In genomic region chr12:106035421-106035820, GRCh38 we compare ENCODE assay signal across 14 cellular contexts.
DNase-seq lines count a peak whose midpoint lies in the region; ATAC-seq and TF ChIP-seq lines count a peak whose summit lies in the region.
"Had no signal": no experiment of that assay in that cellular context is flagged by ENCODE, and none has a peak within 500 bp of the region (broad histone marks: within the 10 kb centered on the region; RNA-seq: fewer than 3 reads in every experiment).

No MANE protein-coding gene starts in this region.

- BruUV-seq in Panc1 (replicated peaks; lab: Mats Ljungman, UMichigan): no TSS peak

- H3K36me3 ChIP-seq in Panc1 (ENCODE audit: control insufficient read depth, insufficient read depth, low read length) (no peaks in the 10 kb centered on the region), mesendoderm (ENCODE audit: control insufficient read depth, insufficient read depth, low read length) (no peaks in the 10 kb centered on the region), smooth muscle cell (ENCODE audit: low read depth) (no peaks in the 10 kb centered on the region), Karpas-422 (ENCODE audit: insufficient read depth, low read length) (no peaks in the 10 kb centered on the region)

- H3K4ac ChIP-seq in mesendoderm (ENCODE audit: low read depth, low read length): no peak overlapping the region

- no peak overlapping the region for H4K5ac ChIP-seq in mesendoderm (ENCODE audit: low read length)

- H3K4me3 ChIP-seq in Panc1 (ENCODE audit: low read depth in 2 of 2, low read length in 2 of 2): no peak overlapping the region
- no peak overlapping the region for H3K4me3 ChIP-seq in mesendoderm (ENCODE audit: low read length)
- no peak overlapping the region for H3K4me3 ChIP-seq in smooth muscle cell
- no peak overlapping the region for H3K4me3 ChIP-seq in Karpas-422 (ENCODE audit: low read length)

- CTCF ChIA-PET in Panc1 (lab: Charles Lee): no interaction called here

- no peaks in the 10 kb centered on the region for H3K9me2 ChIP-seq in Karpas-422 (replicated peaks; ENCODE audit: insufficient read depth, low read length)

- no peaks in the 10 kb centered on the region for H3K27me3 ChIP-seq in Panc1 (ENCODE audit: control insufficient read depth, insufficient read depth, low read length)
- H3K27me3 ChIP-seq in mesendoderm (ENCODE audit: insufficient read depth, low read length, poor library complexity): no peaks in the 10 kb centered on the region
- H3K27me3 ChIP-seq in smooth muscle cell (ENCODE audit: low read depth): no peaks in the 10 kb centered on the region
- no peaks in the 10 kb centered on the region for H3K27me3 ChIP-seq in Karpas-422 (ENCODE audit: low read length)

- H2AFZ ChIP-seq in smooth muscle cell (ENCODE audit: low read depth): peak overlapping the region; percentile 73
- H2AFZ ChIP-seq in Karpas-422 (ENCODE audit: low read length): no peak overlapping the region

- no peak overlapping the region for H3K9ac ChIP-seq in mesendoderm (ENCODE audit: low read length)
- no peak overlapping the region for H3K9ac ChIP-seq in smooth muscle cell (ENCODE audit: low read depth)
- H3K9ac ChIP-seq in Karpas-422 (ENCODE audit: low read length): no peak overlapping the region

- H2AK5ac ChIP-seq in mesendoderm (ENCODE audit: low read length): peak overlapping the region; percentile 25

- peaks cover 32% of the 10 kb centered on the region for H3F3A ChIP-seq in smooth muscle cell (ENCODE audit: low read depth)

- H3K9me3 ChIP-seq in Panc1 (ENCODE audit: control insufficient read depth, insufficient read depth, low read depth, low read length): no peaks in the 10 kb centered on the region
- no peaks in the 10 kb centered on the region for H3K9me3 ChIP-seq in smooth muscle cell (replicated peaks; ENCODE audit: low read depth)
- no peaks in the 10 kb centered on the region for H3K9me3 ChIP-seq in Karpas-422 (ENCODE audit: low read length)

- no peak overlapping the region for H3K4me2 ChIP-seq in mesendoderm (ENCODE audit: low read length)
- H3K4me2 ChIP-seq in smooth muscle cell: no peak overlapping the region
- no peak overlapping the region for H3K4me2 ChIP-seq in Karpas-422 (ENCODE audit: low read depth, low read length, poor library complexity, severe bottlenecking)

- in situ Hi-C loops in Panc1 (cut with HindIII; ENCODE audit: low pct_unique_long_range_greater_than_20kb, low sequenced_read_pairs): no loop called here

- H3K27ac ChIP-seq in C4-2B (peak overlapping the region; percentile 21), Panc1 (ENCODE audit: low read length) (peak overlapping the region; percentile 95), mesendoderm (ENCODE audit: low read depth, low read length) (no peak overlapping the region), smooth muscle cell (ENCODE audit: low read depth) (peak overlapping the region; percentile 60), Karpas-422 (ENCODE audit: low read length) (no peak overlapping the region)

- no peak overlapping the region for H2BK120ac ChIP-seq in mesendoderm (ENCODE audit: low read depth, low read length)

- no CpG with 5 or more reads among the region's 5 CpGs for WGBS in mesendoderm (ENCODE audit: extremely low coverage, insufficient coverage, low lambda C conversion rate)
- WGBS in smooth muscle cell (ENCODE audit: low lambda C conversion rate): 56% methylated on average over 5 of the region's 5 CpGs

- DNase-seq in Panc1 (ENCODE audit: low read depth, low spot score) (no peak), mesendoderm (no peak), smooth muscle cell (lab: John Stamatoyannopoulos, UW; ENCODE audit: unreplicated experiment) (no peak), iPS-NIHi7 (ENCODE audit: extremely low spot score) (no peak), HuH-7.5 (ENCODE audit: low spot score) (no peak), NCI-H1092 (lab: John Stamatoyannopoulos, UW) (no peak), Karpas-422 (no peak)
- DNase-seq: C1 segment of cervical spinal cord; CD4-positive, alpha-beta memory T cell; DMS79 treated with DMSO at 0.1 percent for 48 hours; EL; GOT3; H9 had no signal

- ATAC-seq in Panc1: no peak

- no peak overlapping the region for H3K23ac ChIP-seq in mesendoderm (ENCODE audit: low read length)

- H3K4me1 ChIP-seq in Panc1 (ENCODE audit: control insufficient read depth, insufficient read depth, low read length) (peaks cover 33% of the 10 kb centered on the region), mesendoderm (ENCODE audit: control insufficient read depth, low read depth, low read length) (peaks cover 4% of the 10 kb centered on the region), smooth muscle cell (ENCODE audit: low read depth) (peaks cover 10% of the 10 kb centered on the region), Karpas-422 (ENCODE audit: low read length) (no peaks in the 10 kb centered on the region)

- no peaks in the 10 kb centered on the region for H3K79me1 ChIP-seq in mesendoderm (ENCODE audit: low read length)

- no peak overlapping the region for H2BK15ac ChIP-seq in mesendoderm (replicated peaks; ENCODE audit: low read depth)

- TF ChIP-seq CTCF in C4-2B (conservative IDR thresholded peaks at IDR 0.05) (no peak), Panc1 (IDR thresholded peaks at IDR 0.05) (no peak), smooth muscle cell (IDR thresholded peaks at IDR 0.05; ENCODE audit: borderline replicate concordance, insufficient read depth, poor library complexity, severe bottlenecking) (no peak)

- no peak overlapping the region for H4K8ac ChIP-seq in mesendoderm (ENCODE audit: low read depth, low read length)

- H3K56ac ChIP-seq in mesendoderm (ENCODE audit: low read length): no peak overlapping the region

- POLR2A ChIA-PET in Panc1 (lab: Charles Lee): no interaction called here

- no peak overlapping the region for H3K18ac ChIP-seq in mesendoderm (ENCODE audit: low read length)

- no peaks in the 10 kb centered on the region for H3K79me2 ChIP-seq in mesendoderm (ENCODE audit: control insufficient read depth, insufficient read depth, low read length)
- no peaks in the 10 kb centered on the region for H3K79me2 ChIP-seq in smooth muscle cell (ENCODE audit: low read depth)
- no peaks in the 10 kb centered on the region for H3K79me2 ChIP-seq in Karpas-422 (ENCODE audit: low read length)

- H4K20me1 ChIP-seq in smooth muscle cell (ENCODE audit: low read depth) (no peaks in the 10 kb centered on the region), Karpas-422 (ENCODE audit: insufficient read depth, low read depth, low read length) (no peaks in the 10 kb centered on the region)

- no peak overlapping the region for H2BK5ac ChIP-seq in mesendoderm (ENCODE audit: low read length)

- intact Hi-C loops in Panc1 (cut with micrococcal nuclease; ENCODE audit: unreplicated experiment): loop anchor here (10.0 kb wide), 1 partner anchor 611 kb away; no protein-coding TSS in a partner anchor

Comparison
In these comparisons a context has a peak if more than half of its experiments do, and no peak if none do; other contexts are left out.
1. H3K27ac ChIP-seq: peak in C4-2B (single experiment), Panc1 (single experiment) and smooth muscle cell (single experiment); none in mesendoderm (single experiment) and Karpas-422 (single experiment).